20 cellular contexts compared by ENCODE assay signal in genomic region chr4:146852365-146852764, GRCh38.
"Had no signal": no experiment of that assay in that cellular context is flagged by ENCODE, and none has a peak within 500 bp of the region (broad histone marks: within the 10 kb centered on the region; RNA-seq: fewer than 3 reads in every experiment).

No MANE protein-coding gene starts in this region.

- H3K4me1 Mint-ChIP-seq: mesothelial cell of epicardium; naive thymus-derived CD8-positive, alpha-beta T cell; neural crest cell; T-cell had no signal

- H3K4me3 Mint-ChIP-seq: activated T-helper 1 cell treated with anti-CD3 and anti-CD28 coated beads, Interleukin-12 subunit alpha, Interleukin-12 subunit beta, Interleukin-2, Interleukin-4 antibody, amounts not matched to agents 30 ng/mL and 10 ng/mL and 1 ng/mL, durations not matched to agents 14 hours and 24 hours and 36 hours; dendritic cell treated with granulocyte-macrophage colony-stimulating factor and Interleukin-4, amounts not matched to agents 40 ng/mL and 50 ng/mL, for 4 days; mesothelial cell of epicardium; naive thymus-derived CD8-positive, alpha-beta T cell; neural crest cell; T-cell had no signal

- H3K27ac Mint-ChIP-seq: activated T-helper 1 cell treated with anti-CD3 and anti-CD28 coated beads, Interleukin-12 subunit alpha, Interleukin-12 subunit beta, Interleukin-2, Interleukin-4 antibody, amounts not matched to agents 30 ng/mL and 10 ng/mL and 1 ng/mL, durations not matched to agents 14 hours and 24 hours and 36 hours; dendritic cell treated with granulocyte-macrophage colony-stimulating factor and Interleukin-4, amounts not matched to agents 40 ng/mL and 50 ng/mL, for 4 days; mesothelial cell of epicardium; naive thymus-derived CD8-positive, alpha-beta T cell; T-cell had no signal

- ATAC-seq: foreskin keratinocyte; left colon; naive thymus-derived CD8-positive, alpha-beta T cell; right cardiac atrium; T-cell had no signal

- H3K36me3 Mint-ChIP-seq: mesothelial cell of epicardium; naive thymus-derived CD8-positive, alpha-beta T cell; T-cell had no signal

- DNase-seq: activated CD4-positive, alpha-beta T cell treated with anti-CD3 and anti-CD28 coated beads for 4 hours; activated CD4-positive, alpha-beta T cell treated with anti-CD3 and anti-CD28 coated beads, Interleukin-2, amount 50 U/mL, for 4 hours; activated effector memory CD4-positive, alpha-beta T cell treated with anti-CD3 and anti-CD28 coated beads, Interleukin-2, amount 50 U/mL, for 16 hours; activated naive CD4-positive, alpha-beta T cell treated with anti-CD3 and anti-CD28 coated beads, Interleukin-2, amount 50 U/mL, for 16 hours; amniotic stem cell; central memory CD4-positive, alpha-beta T cell; foreskin keratinocyte; kidney; left colon; mammary epithelial cell; naive thymus-derived CD8-positive, alpha-beta T cell; occipital lobe; right cardiac atrium; spleen; stimulated activated naive CD4-positive, alpha-beta T cell; T-cell had no signal

- H3K9me3 Mint-ChIP-seq: activated T-helper 1 cell treated with anti-CD3 and anti-CD28 coated beads, Interleukin-12 subunit alpha, Interleukin-12 subunit beta, Interleukin-2, Interleukin-4 antibody, amounts not matched to agents 30 ng/mL and 10 ng/mL and 1 ng/mL, durations not matched to agents 14 hours and 24 hours and 36 hours; dendritic cell treated with granulocyte-macrophage colony-stimulating factor and Interleukin-4, amounts not matched to agents 40 ng/mL and 50 ng/mL, for 4 days; mesothelial cell of epicardium; naive thymus-derived CD8-positive, alpha-beta T cell; neural crest cell; T-cell had no signal

- H3K27me3 Mint-ChIP-seq: dendritic cell treated with granulocyte-macrophage colony-stimulating factor and Interleukin-4, amounts not matched to agents 40 ng/mL and 50 ng/mL, for 4 days had no signal
